In genomic region chr10:15253951-15254807, GRCh38 we compare ENCODE assay signal across 10 cellular contexts.
DNase-seq lines count a peak whose midpoint lies in the region; ATAC-seq and TF ChIP-seq lines count a peak whose summit lies in the region.
"Had no signal": no experiment of that assay in that cellular context is flagged by ENCODE, and none has a peak within 500 bp of the region (broad histone marks: within the 10 kb centered on the region; RNA-seq: fewer than 3 reads in every experiment).

No MANE protein-coding gene starts in this region.

- no peaks in the 10 kb centered on the region for H3K9me3 ChIP-seq in HUES6 (ENCODE audit: control insufficient read depth, insufficient read depth, low read depth, low read length)
- no peaks in the 10 kb centered on the region for H3K9me3 ChIP-seq in duodenal mucosa (ENCODE audit: control insufficient read depth in 1 of 2, low read length in 2 of 2)
- peaks cover 4% of the 10 kb centered on the region for H3K9me3 ChIP-seq in trophoblast cell (ENCODE audit: insufficient read depth, low read depth, low read length)
- no peaks in the 10 kb centered on the region for H3K9me3 ChIP-seq in transverse colon

- no peak overlapping the region for H3K4me2 ChIP-seq in trophoblast cell (ENCODE audit: low read length)

- DNase-seq in trophoblast cell (no peak), DMS 273 treated with DMSO at 0.1 percent for 48 hours (lab: John Stamatoyannopoulos, UW) (no peak), transverse colon (no peak), cerebellar cortex (ENCODE audit: low spot score) (no peak), SHP77 (lab: John Stamatoyannopoulos, UW) (no peak)
- DNase-seq: activated CD4-positive, alpha-beta T cell treated with anti-CD3 and anti-CD28 coated beads for 1 hour; left cardiac atrium had no signal

- no peak overlapping the region for H4K12ac ChIP-seq in trophoblast cell (ENCODE audit: low read depth, low read length)

- H3K36me3 ChIP-seq in HUES6 (ENCODE audit: control insufficient read depth, insufficient read depth, low read length): no peaks in the 10 kb centered on the region
- H3K36me3 ChIP-seq in duodenal mucosa (ENCODE audit: control insufficient read depth in 1 of 2, insufficient read depth in 2 of 2, low read length in 2 of 2): peaks cover 0 to 3% of the 10 kb centered on the region in 2 donors
- H3K36me3 ChIP-seq in trophoblast cell (ENCODE audit: control insufficient read depth in 1 of 2, insufficient read depth in 2 of 2, low read length in 2 of 2): peaks cover 0 to 11% of the 10 kb centered on the region in 2 experiments
- no peaks in the 10 kb centered on the region for H3K36me3 ChIP-seq in transverse colon

- no peak overlapping the region for H2AFZ ChIP-seq in trophoblast cell (ENCODE audit: insufficient read depth, low read length, poor library complexity)

- H2BK12ac ChIP-seq in trophoblast cell (ENCODE audit: low read length): no peak overlapping the region

- no peak overlapping the region for H2BK5ac ChIP-seq in trophoblast cell (ENCODE audit: low read depth, low read length, poor library complexity)

- H3K4me1 ChIP-seq in HUES6 (ENCODE audit: control insufficient read depth, insufficient read depth, low read length) (peaks cover 21% of the 10 kb centered on the region), duodenal mucosa (ENCODE audit: control insufficient read depth in 1 of 2, insufficient read depth in 2 of 2, low read length in 2 of 2) (peaks cover 5 to 11% of the 10 kb centered on the region in 2 donors), trophoblast cell (ENCODE audit: control insufficient read depth in 1 of 2, insufficient read depth in 2 of 2, low read length in 2 of 2) (no peaks in the 10 kb centered on the region), transverse colon (no peaks in the 10 kb centered on the region)

- no peaks in the 10 kb centered on the region for H3K79me1 ChIP-seq in trophoblast cell (ENCODE audit: low read length)

- TF ChIP-seq POLR2A in GM18505 (IDR thresholded peaks at IDR 0.05; ENCODE audit: borderline replicate concordance, extremely low read depth, insufficient read depth, insufficient read length) (no peak), transverse colon (IDR thresholded peaks at IDR 0.05) (no peak)

- H4K91ac ChIP-seq in trophoblast cell (ENCODE audit: low read depth, low read length): no peak overlapping the region

- no peak overlapping the region for H3K9ac ChIP-seq in HUES6 (ENCODE audit: low read length)
- H3K9ac ChIP-seq in duodenal mucosa (ENCODE audit: low read depth in 1 of 2, low read length in 2 of 2): peak overlapping the region in 1 of 2 donors; percentile 35
- H3K9ac ChIP-seq in trophoblast cell (ENCODE audit: low read length): no peak overlapping the region

- H4K8ac ChIP-seq in trophoblast cell (ENCODE audit: low read depth, low read length): no peak overlapping the region

- in situ Hi-C loops in transverse colon (cut with MboI; ENCODE audit: low pct_ligation_motif_present in 1 of 4, low pct_unique_long_range_greater_than_20kb in 1 of 4, low sequenced_read_pairs in 3 of 4): loop anchor here in 1 of 4 donors (25.0 kb wide), 1 partner anchor 108 kb away; the partner anchor contains the start of gene FAM171A1

- no peak overlapping the region for H3K4ac ChIP-seq in trophoblast cell (ENCODE audit: low read depth, low read length)

- H3K14ac ChIP-seq in trophoblast cell (ENCODE audit: low read length): no peak overlapping the region

- H2BK120ac ChIP-seq in trophoblast cell (ENCODE audit: insufficient read depth, low read length, poor library complexity): no peak overlapping the region

- peak overlapping the region; percentile 86 for H3K23ac ChIP-seq in trophoblast cell (ENCODE audit: low read length)

- no CpG with 5 or more reads among the region's 16 CpGs for WGBS in trophoblast cell (ENCODE audit: extremely low coverage, insufficient coverage, insufficient read length)
- WGBS in transverse colon (ENCODE audit: low coverage in 1 of 2), 2 donors: 86 to 89% methylated on average over 7 to 16 of the region's 16 CpGs

- H3K4me3 ChIP-seq in HUES6 (ENCODE audit: low read depth, low read length) (peak overlapping the region; percentile 11; the same call in 1 of the 2 replicates), duodenal mucosa (ENCODE audit: low read depth in 1 of 2, low read length in 2 of 2) (peak overlapping the region; percentile 60 to 63), trophoblast cell (ENCODE audit: low read depth, low read length) (no peak overlapping the region), transverse colon (peak overlapping the region in 1 of 4 donors; percentile 17)

- H3K27ac ChIP-seq in HUES6 (ENCODE audit: low read depth, low read length): no peak overlapping the region
- H3K27ac ChIP-seq in duodenal mucosa (ENCODE audit: low read depth, low read length): no peak overlapping the region
- H3K27ac ChIP-seq in trophoblast cell (ENCODE audit: low read depth, low read length): no peak overlapping the region
- no peak overlapping the region for H3K27ac ChIP-seq in transverse colon

- ATAC-seq in GM18505 (IDR thresholded peaks at IDR 0.05; ENCODE audit: unreplicated experiment): peak; percentile 54

- no peak for TF ChIP-seq EP300 in transverse colon (IDR thresholded peaks at IDR 0.05; ENCODE audit: low read depth)

- H3K18ac ChIP-seq in trophoblast cell (ENCODE audit: low read length): no peak overlapping the region

- H3K27me3 ChIP-seq in HUES6 (ENCODE audit: control insufficient read depth, insufficient read depth, low read length): no peaks in the 10 kb centered on the region
- H3K27me3 ChIP-seq in duodenal mucosa (ENCODE audit: control insufficient read depth in 1 of 2, insufficient read depth in 2 of 2, low read length in 2 of 2): no peaks in the 10 kb centered on the region
- no peaks in the 10 kb centered on the region for H3K27me3 ChIP-seq in trophoblast cell (ENCODE audit: insufficient read depth, low read length)
- no peaks in the 10 kb centered on the region for H3K27me3 ChIP-seq in transverse colon

- H2AK5ac ChIP-seq in trophoblast cell (ENCODE audit: low read length): no peak overlapping the region

- intact Hi-C loops in transverse colon (cut with DNase I; ENCODE audit: low total_unique reads): no loop called here

- H3K79me2 ChIP-seq in trophoblast cell (ENCODE audit: control insufficient read depth, insufficient read depth, low read length, poor library complexity): no peaks in the 10 kb centered on the region

- no peak for TF ChIP-seq CTCF in transverse colon (IDR thresholded peaks at IDR 0.05)
